In genomic region chr3:183151716-183152385, GRCh38 we compare ENCODE assay signal across 31 cellular contexts. TPM values are rescaled to one million over a fixed set of nuclear protein-coding genes. Genes with fewer than 3 reads are reported as not detected.
DNase-seq lines count a peak whose midpoint lies in the region; ATAC-seq, FAIRE-seq and TF ChIP-seq lines count a peak whose summit lies in the region.
"Had no signal": no experiment of that assay in that cellular context is flagged by ENCODE, and none has a peak within 500 bp of the region (broad histone marks: within the 10 kb centered on the region; RNA-seq: fewer than 3 reads in every experiment).

No MANE protein-coding gene starts in this region.

- H3K4me1 ChIP-seq in left lung, result no peaks in the 10 kb centered on the region
- H3K4me1 ChIP-seq: BE2C, pancreas, right atrium auricular region, SJSA1, testis had no signal

- ATAC-seq in left lung (peak; percentile 75), HG03432 (IDR thresholded peaks at IDR 0.05; ENCODE audit: unreplicated experiment) (no peak)
- ATAC-seq: activated T-cell treated with anti-CD3 and anti-CD28 coated beads, Interleukin-2, amount 50 U/mL, for 4 hours; left cardiac atrium; pancreas had no signal

- H3K9me3 ChIP-seq in left lung, result no peaks in the 10 kb centered on the region
- H3K9me3 ChIP-seq: BE2C, MG63, pancreas, right atrium auricular region, SJSA1, testis had no signal

- H3K27ac ChIP-seq in left lung, result peak overlapping the region; percentile 53 to 56
- H3K27ac ChIP-seq: epithelial cell of prostate, pancreas, right atrium auricular region, SJSA1, testis had no signal

- FAIRE-seq in HTR-8/SVneo (lab: Jason Lieb, UNC), result no peak
- FAIRE-seq: pancreas, urothelium cell line had no signal

- TF ChIP-seq CTCF in GM12865 (IDR thresholded peaks at IDR 0.05; ENCODE audit: insufficient read depth, low read depth, low read length, missing control alignments) (no peak), NB4 (IDR thresholded peaks at IDR 0.05; ENCODE audit: low read depth, low read length) (no peak), left lung (IDR thresholded peaks at IDR 0.05) (no peak)

- H3K36me3 ChIP-seq in left lung, result no peaks in the 10 kb centered on the region
- H3K36me3 ChIP-seq: BE2C, MG63, pancreas, right atrium auricular region, SJSA1 had no signal

- H3K4me3 ChIP-seq in GM12865 (ENCODE audit: low read depth, low read length) (no peak overlapping the region), NB4 (ENCODE audit: low read depth, low read length) (no peak overlapping the region), left lung (no peak overlapping the region)
- H3K4me3 ChIP-seq: MG63, pancreas, right atrium auricular region, SJSA1, testis had no signal

- H3K27me3 ChIP-seq in left lung, result peaks cover 0 to 5% of the 10 kb centered on the region in 2 donors
- H3K27me3 ChIP-seq: BE2C, pancreas, right atrium auricular region, SJSA1, testis had no signal

- TF ChIP-seq POLR2A in NB4 (IDR thresholded peaks at IDR 0.05; ENCODE audit: extremely low read depth, insufficient read length), result no peak

- DNase-seq in AML-193 (lab: John Stamatoyannopoulos, UW), result peak; percentile 24 to 26
- DNase-seq in GM12865 (ENCODE audit: low read depth), result peak; percentile 20
- DNase-seq in NB4 (ENCODE audit: low read depth), result peak; percentile 90
- peak in 1 of 2 donors; percentile 63 for DNase-seq in left lung
- no peak for DNase-seq in hepatic stellate cell (ENCODE audit: low spot score)
- DNase-seq in activated naive CD4-positive, alpha-beta T cell treated with Interleukin-2 at 50 U/mL for 16 hours, result no peak
- no peak for DNase-seq in HTR-8/SVneo (ENCODE audit: insufficient read length, low spot score)
- DNase-seq: activated B cell treated with CpG ODN at 0.5 μM for 24 hours; activated T-cell treated with anti-CD3 and anti-CD28 coated beads, Interleukin-2, amount 50 U/mL, for 4 hours; BE2C; caudate nucleus; cortex of kidney; effector memory CD4-positive, alpha-beta T cell; immature natural killer cell; KBM-7; left cardiac atrium; mesenchymal stem cell; MG63; NCI-H446 treated with DMSO at 0.1 percent for 48 hours; NCI-H774; nephron progenitor cell; pancreas; stimulated activated CD4-positive, alpha-beta T cell treated with anti-CD3 and anti-CD28 coated beads, Interleukin-1b, Interleukin-23, amount 100 ng/mL, for 48 hours; testis had no signal

- intact Hi-C loops in left lung (cut with DNase I), result no loop called here

RNA-seq across cellular contexts. Expression of gene LAMP3, which starts 10.7 kb away (rescaled TPM):
- total RNA-seq in left lung, result 100 to 1,000 TPM; 201 to 243 TPM
- total RNA-seq: G401, RPMI7951, SJSA1 had no signal

RNA-seq across cellular contexts. Expression of gene MCCC1, which starts 52.6 kb away (rescaled TPM):
- total RNA-seq in left lung, result 10 to 100 TPM; 45.4 to 61.8 TPM

Comparison
In these comparisons a context has a peak if more than half of its experiments do, and no peak if none do; other contexts are left out.
1. DNase-seq: peak in AML-193 (2 of 2), GM12865 (single experiment) and NB4 (single experiment); none in hepatic stellate cell (single experiment), activated naive CD4-positive, alpha-beta T cell treated with Interleukin-2 at 50 U/mL for 16 hours (single experiment) and HTR-8/SVneo (single experiment).